Comparison of ENCODE assay signal across 1 cellular context in genomic region chr1:235069577-235070563, GRCh38.
TF ChIP-seq lines count a peak whose summit lies in the region.

No MANE protein-coding gene starts in this region.

TF ChIP-seq in HepG2, 621 proteins besides CTCF, POLR2A, EP300 and RAD21 (continued from another document and continues in another):
- TF ChIP-seq MLX (CRISPR knock-in tag; IDR thresholded peaks at IDR 0.05) (peak; percentile 56; the same call in 1 of the 2 replicates), ZNF674 (CRISPR knock-in tag; IDR thresholded peaks at IDR 0.05; ENCODE audit: low read depth) (0 out of 2 replicates have a peak, but pooled peaks have one; percentile 61), GABPB1 (CRISPR knock-in tag; IDR thresholded peaks at IDR 0.05) (peak; percentile 66; the same call in 1 of the 2 replicates), HNF1A (IDR thresholded peaks at IDR 0.05; ENCODE audit: low read depth) (0 out of 2 replicates have a peak, but pooled peaks have one; percentile 45), HNF1A (CRISPR knock-in tag; IDR thresholded peaks at IDR 0.05; ENCODE audit: borderline replicate concordance) (peak; percentile 31), ZNF460 (CRISPR knock-in tag; IDR thresholded peaks at IDR 0.05; ENCODE audit: borderline replicate concordance) (no peak), ZNF549 (CRISPR knock-in tag; IDR thresholded peaks at IDR 0.05) (no peak), PBX3 (CRISPR knock-in tag; IDR thresholded peaks at IDR 0.05; ENCODE audit: borderline replicate concordance) (no peak), ARNT2 (CRISPR knock-in tag; IDR thresholded peaks at IDR 0.05; ENCODE audit: low read depth) (peak; percentile 61; the same call in 1 of the 2 replicates), DMAP1 (CRISPR knock-in tag; IDR thresholded peaks at IDR 0.05) (peak; percentile 71; the same call in 1 of the 2 replicates), ZNF512B (CRISPR knock-in tag; IDR thresholded peaks at IDR 0.05; ENCODE audit: borderline replicate concordance) (0 out of 2 replicates have a peak, but pooled peaks have one; percentile 50), NR2F6 (IDR thresholded peaks at IDR 0.05) (peak; percentile 80), NR2F6 (CRISPR knock-in tag; IDR thresholded peaks at IDR 0.05) (peak; percentile 85), ZNF124 (CRISPR knock-in tag; IDR thresholded peaks at IDR 0.05) (no peak), MEIS2 (CRISPR knock-in tag; IDR thresholded peaks at IDR 0.05) (no peak; the same call in 1 of the 2 replicates), SMYD3 (CRISPR knock-in tag; IDR thresholded peaks at IDR 0.05) (no peak), IKZF5 (CRISPR knock-in tag; IDR thresholded peaks at IDR 0.05) (peak; percentile 72; the same call in 1 of the 2 replicates), ZBTB8A (CRISPR knock-in tag; IDR thresholded peaks at IDR 0.05; ENCODE audit: borderline replicate concordance, low read depth) (no peak), NR0B2 (CRISPR knock-in tag; IDR thresholded peaks at IDR 0.05) (peak; percentile 41; the same call in 1 of the 2 replicates), ZEB1 (IDR thresholded peaks at IDR 0.05; ENCODE audit: insufficient replicate concordance, low read depth) (no peak), ZNF17 (CRISPR knock-in tag; IDR thresholded peaks at IDR 0.05) (no peak), TCF7 (IDR thresholded peaks at IDR 0.05; ENCODE audit: low read depth) (no peak), KLF12 (CRISPR knock-in tag; IDR thresholded peaks at IDR 0.05; ENCODE audit: borderline replicate concordance) (0 out of 2 replicates have a peak, but pooled peaks have one; percentile 50), ELF3 (CRISPR knock-in tag; IDR thresholded peaks at IDR 0.05) (peak; percentile 63), POGZ (CRISPR knock-in tag; IDR thresholded peaks at IDR 0.05) (peak; percentile 55), ASH2L (IDR thresholded peaks at IDR 0.05; ENCODE audit: insufficient read length, low read depth, low read length) (no peak), IRF1 (CRISPR knock-in tag; IDR thresholded peaks at IDR 0.05; ENCODE audit: low read depth) (no peak), MIXL1 (CRISPR knock-in tag; IDR thresholded peaks at IDR 0.05) (no peak), MED8 (CRISPR knock-in tag; IDR thresholded peaks at IDR 0.05; ENCODE audit: insufficient replicate concordance) (peak; percentile 41), KLF9 (CRISPR knock-in tag; IDR thresholded peaks at IDR 0.05; ENCODE audit: low read depth) (no peak), TBL1XR1 (IDR thresholded peaks at IDR 0.05; ENCODE audit: borderline replicate concordance, low read length, partially characterized antibody) (peak; percentile 43), BATF2 (CRISPR knock-in tag; IDR thresholded peaks at IDR 0.05) (no peak), PBX2 (CRISPR knock-in tag; IDR thresholded peaks at IDR 0.05) (no peak), HNF4G (IDR thresholded peaks at IDR 0.05; ENCODE audit: borderline replicate concordance, low read depth, low read length) (peak; percentile 85), HNF4G (CRISPR knock-in tag; IDR thresholded peaks at IDR 0.05; ENCODE audit: borderline replicate concordance, low read depth) (peak; percentile 47; the same call in 1 of the 2 replicates), ZNF572 (CRISPR knock-in tag; IDR thresholded peaks at IDR 0.05) (peak; percentile 44; the same call in 1 of the 2 replicates), KLF6 (CRISPR knock-in tag; IDR thresholded peaks at IDR 0.05) (peak; percentile 80), SRSF9 (IDR thresholded peaks at IDR 0.05; ENCODE audit: borderline replicate concordance, insufficient read depth, low read depth, low read length, poor library complexity, severe bottlenecking) (no peak), SNAPC2 (CRISPR knock-in tag; IDR thresholded peaks at IDR 0.05) (peak; percentile 55; the same call in 1 of the 2 replicates), NFIB (CRISPR knock-in tag; IDR thresholded peaks at IDR 0.05; ENCODE audit: borderline replicate concordance) (peak; percentile 96), PHF5A (CRISPR knock-in tag; IDR thresholded peaks at IDR 0.05; ENCODE audit: low read depth, unreplicated experiment) (no peak), HIC2 (CRISPR knock-in tag; IDR thresholded peaks at IDR 0.05; ENCODE audit: low read depth) (peak; percentile 99), AFF4 (CRISPR knock-in tag; IDR thresholded peaks at IDR 0.05) (peak; percentile 90)
